17 cellular contexts compared by ENCODE assay signal in the genomic region with DNA sequence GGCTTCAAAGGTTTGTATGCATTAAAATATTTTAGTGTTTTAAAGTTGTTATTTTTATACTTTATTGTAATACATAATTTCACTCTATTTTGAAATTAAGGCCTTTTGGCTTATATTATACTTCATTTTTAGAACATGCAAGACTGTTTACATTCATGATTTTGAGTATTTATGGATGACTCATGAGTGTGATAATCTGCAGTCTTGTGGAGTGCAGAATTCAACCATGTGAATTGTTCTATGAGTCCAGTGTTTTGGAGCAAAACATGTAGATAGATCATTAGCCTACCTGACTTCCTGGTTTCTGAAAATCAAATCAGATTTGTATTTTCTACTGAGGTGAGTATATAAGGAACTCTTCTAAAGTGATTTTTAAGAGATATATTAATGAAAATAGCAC.
DNase-seq lines count a peak whose midpoint lies in the region; ATAC-seq, FAIRE-seq and TF ChIP-seq lines count a peak whose summit lies in the region.
"Had no signal": no experiment of that assay in that cellular context is flagged by ENCODE, and none has a peak within 500 bp of the region (broad histone marks: within the 10 kb centered on the region; RNA-seq: fewer than 3 reads in every experiment).

No MANE protein-coding gene starts in this region.

- ATAC-seq in GM19328 (IDR thresholded peaks at IDR 0.05; ENCODE audit: unreplicated experiment) (no peak), HG03159 (IDR thresholded peaks at IDR 0.05; ENCODE audit: unreplicated experiment) (no peak), HG02885 (IDR thresholded peaks at IDR 0.05; ENCODE audit: poor library complexity, unreplicated experiment) (no peak)
- ATAC-seq: A549, K562, Panc1, Right ventricle myocardium inferior had no signal

- TF ChIP-seq CTCF in fibroblast of mammary gland (conservative IDR thresholded peaks at IDR 0.05; ENCODE audit: control insufficient read depth, insufficient read depth, low read depth, low read length): no peak

- peak; percentile 27 for FAIRE-seq in G401.6 (lab: Jason Lieb, UNC)
- FAIRE-seq: A549, K562 had no signal

- no peak overlapping the region for H3K9ac ChIP-seq in adipocyte (ENCODE audit: low read length)

- H3K36me3 ChIP-seq in adipocyte (ENCODE audit: control insufficient read depth, insufficient read depth, low read length, severe bottlenecking): peaks cover 36% of the 10 kb centered on the region

- DNase-seq in adipocyte (ENCODE audit: low read depth) (peak; percentile 38), fibroblast of mammary gland (ENCODE audit: low read depth) (peak; percentile 26), kidney tubule cell (ENCODE audit: low spot score) (peak; percentile 3), hippocampal formation (lab: John Stamatoyannopoulos, UW) (no peak)
- DNase-seq: C1 segment of cervical spinal cord, H9, NCI-H1092 treated with DMSO at 0.1 percent for 48 hours, NCI-H1694, NCI-H510A treated with DMSO at 0.1 percent for 48 hours had no signal

- no peaks in the 10 kb centered on the region for H3K4me1 ChIP-seq in adipocyte (ENCODE audit: control insufficient read depth, insufficient read depth, low read length)
- H3K4me1 ChIP-seq: A549 had no signal

- no peaks in the 10 kb centered on the region for H3K27me3 ChIP-seq in adipocyte (replicated peaks; ENCODE audit: control insufficient read depth, insufficient read depth, low read length)

- no peak overlapping the region for H3K4me3 ChIP-seq in adipocyte (ENCODE audit: low read length)
- H3K4me3 ChIP-seq in fibroblast of mammary gland (ENCODE audit: control insufficient read depth, low read depth, low read length): no peak overlapping the region
- H3K4me3 ChIP-seq: A549, K562 had no signal

- H3K9me3 ChIP-seq in adipocyte (ENCODE audit: control insufficient read depth, low read length): peaks cover 7% of the 10 kb centered on the region

Comparison
In these comparisons a context has a peak if more than half of its experiments do, and no peak if none do; other contexts are left out.
1. DNase-seq: peak in adipocyte (single experiment), fibroblast of mammary gland (single experiment) and kidney tubule cell (single experiment); none in hippocampal formation (0 of 2).